Comparison of ENCODE assay signal across 1 cellular context in the genomic region with DNA sequence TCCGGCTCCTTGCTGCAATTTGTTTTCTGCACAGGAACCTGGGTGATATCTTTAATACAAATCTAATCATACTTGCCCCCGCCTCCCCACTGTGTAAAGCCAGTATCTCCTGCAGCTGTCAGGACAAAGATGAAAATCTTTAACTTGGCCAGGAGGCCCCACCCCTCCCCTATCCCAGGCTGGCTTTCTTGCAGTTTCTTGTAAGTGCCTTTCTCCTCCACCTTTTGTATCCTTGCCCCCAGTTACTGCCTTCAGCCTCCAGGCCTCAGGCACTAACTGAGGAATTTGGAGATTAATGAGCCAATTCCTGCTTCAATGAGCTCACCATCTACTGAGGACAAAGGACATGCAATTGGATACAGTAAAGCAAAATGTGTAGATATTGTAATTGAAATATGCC.
A peak's percentile ranks its signal among the peaks of the same experiment; 100 is the strongest.
TF ChIP-seq lines count a peak whose summit lies in the region.

No MANE protein-coding gene starts in this region.

TF ChIP-seq in GM12878, 131 proteins besides CTCF, POLR2A, EP300 and RAD21 (continued from another document):
- peak; percentile 39 for TF ChIP-seq MLLT1 (IDR thresholded peaks at IDR 0.05)
